ENCODE assay signal across 18 cellular contexts in the genomic region with DNA sequence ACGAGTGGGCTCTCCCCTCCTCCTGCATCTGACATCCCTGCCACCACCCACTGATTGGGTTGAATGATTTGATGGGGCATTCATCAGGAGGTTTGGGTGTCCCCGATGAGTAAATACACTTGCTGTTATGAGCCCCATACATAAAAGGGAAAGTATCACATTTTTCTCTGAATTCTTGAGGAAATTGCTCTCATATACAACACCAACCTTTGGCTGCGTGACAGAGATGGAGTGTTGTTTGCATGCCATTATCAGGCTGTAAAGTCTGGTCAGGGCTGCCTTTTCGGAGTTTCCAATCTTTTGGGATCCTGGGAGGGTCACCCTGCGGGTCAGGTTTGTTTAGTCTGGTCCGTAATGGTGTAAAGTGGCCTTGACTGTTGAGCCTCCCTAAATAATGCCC.
DNase-seq lines count a peak whose midpoint lies in the region; ATAC-seq, FAIRE-seq and TF ChIP-seq lines count a peak whose summit lies in the region.
"Had no signal": no experiment of that assay in that cellular context is flagged by ENCODE, and none has a peak within 500 bp of the region (broad histone marks: within the 10 kb centered on the region; RNA-seq: fewer than 3 reads in every experiment).

No MANE protein-coding gene starts in this region.

- H3K9me3 ChIP-seq in HepG2 (ENCODE audit: low read length) (no peaks in the 10 kb centered on the region), right lobe of liver (no peaks in the 10 kb centered on the region), astrocyte (ENCODE audit: insufficient read depth, low read depth, low read length) (no peaks in the 10 kb centered on the region), hepatocyte (ENCODE audit: low read depth) (no peaks in the 10 kb centered on the region)

- FAIRE-seq in HepG2 (lab: Jason Lieb, UNC): peak; percentile 30
- no peak for FAIRE-seq in astrocyte (lab: Jason Lieb, UNC)
- peak; percentile 65 for FAIRE-seq in urothelium cell line (lab: Jason Lieb, UNC)
- FAIRE-seq in RCC 7860 (lab: Jason Lieb, UNC): no peak

- no peak for TF ChIP-seq RAD21 in HepG2 (CRISPR knock-in tag; IDR thresholded peaks at IDR 0.05)

- TF ChIP-seq POLR2A in HepG2 (IDR thresholded peaks at IDR 0.05; ENCODE audit: insufficient read depth in 1 of 2, low read depth in 2 of 2, low read length in 2 of 2) (no peak), right lobe of liver (IDR thresholded peaks at IDR 0.05) (no peak)

- H3K4me3 ChIP-seq in HepG2 (replicated peaks in 1 of 3; ENCODE audit: insufficient read depth in 1 of 3, low read depth in 2 of 3, low read length in 3 of 3) (no peak overlapping the region), right lobe of liver (no peak overlapping the region), astrocyte (ENCODE audit: insufficient read depth, low read depth, low read length) (no peak overlapping the region), hepatocyte (no peak overlapping the region)

- 15% methylated on average over 6 of the region's 6 CpGs for WGBS in HepG2 (ENCODE audit: low lambda C conversion rate)
- 54% methylated on average over 5 of the region's 6 CpGs for WGBS in right lobe of liver (ENCODE audit: insufficient coverage, low coverage, low lambda C conversion rate, missing lambda C conversion rate)
- 16% methylated on average over 6 of the region's 6 CpGs for WGBS in hepatocyte (ENCODE audit: low lambda C conversion rate, missing lambda C conversion rate)

- H3K9me3 Mint-ChIP-seq in astrocyte (ENCODE audit: unreplicated experiment): no peaks in the 10 kb centered on the region
- no peaks in the 10 kb centered on the region for H3K9me3 Mint-ChIP-seq in T-helper 2 cell treated with Interferon-gamma antibody and Interleukin-4, amounts not matched to agents 5 μg/mL and 100 μg/mL, for 36 hours
- H3K9me3 Mint-ChIP-seq: H9 had no signal

- ATAC-seq in HepG2 (peak; percentile 69), right lobe of liver (no peak)

- TF ChIP-seq EP300 in HepG2 (IDR thresholded peaks at IDR 0.05; ENCODE audit: low read depth in 2 of 2, low read length in 2 of 2) (no peak), HepG2 (CRISPR knock-in tag; IDR thresholded peaks at IDR 0.05; ENCODE audit: borderline replicate concordance) (no peak)

- peak; percentile 23 for DNase-seq in HepG2 (ENCODE audit: low spot score)
- no peak for DNase-seq in right lobe of liver
- DNase-seq in astrocyte (ENCODE audit: low read depth): peak; percentile 68
- peak; percentile 34 for DNase-seq in hepatocyte (ENCODE audit: low spot score)
- DNase-seq in urothelium cell line (ENCODE audit: low spot score): no peak
- no peak for DNase-seq in RCC 7860 (ENCODE audit: low spot score)
- no peak for DNase-seq in stimulated activated CD8-positive, alpha-beta memory T cell treated with anti-CD3 and anti-CD28 coated beads, Interleukin-4, amount 100 ng/mL, for 48 hours
- no peak for DNase-seq in T-helper 2 cell treated with Interferon-gamma antibody and Interleukin-4, amounts not matched to agents 5 μg/mL and 100 μg/mL, for 36 hours (ENCODE audit: low spot score)
- DNase-seq: 8988T, COR-L47, DMS153, H9, NCI-H1436, NCI-H2029 treated with DMSO at 0.1 percent for 48 hours, NCI-H510A, NCI-H82, SHP77 treated with DMSO at 0.1 percent for 48 hours had no signal

- BruUV-seq in HepG2 (replicated peaks; lab: Mats Ljungman, UMichigan): no TSS peak

- peaks cover 8% of the 10 kb centered on the region for H3K4me1 ChIP-seq in HepG2 (ENCODE audit: insufficient read depth, low read length)
- no peaks in the 10 kb centered on the region for H3K4me1 ChIP-seq in right lobe of liver
- peaks cover 38% of the 10 kb centered on the region for H3K4me1 ChIP-seq in astrocyte (ENCODE audit: insufficient read depth, low read length)
- peaks cover 30% of the 10 kb centered on the region for H3K4me1 ChIP-seq in hepatocyte (ENCODE audit: insufficient read depth)

- POLR2A ChIA-PET in HepG2 (lab: Yijun Ruan, JAX): no interaction called here

- CTCF ChIA-PET in HepG2 (lab: Yijun Ruan, JAX; ENCODE audit: low intra/inter-chr PET ratio, low total read pairs): no interaction called here

- in situ Hi-C loops in HepG2 (cut with HindIII; ENCODE audit: extremely low pct_ligation_motif_present, low pct_unique_long_range_greater_than_20kb): no loop called here

- no peaks in the 10 kb centered on the region for H3K27me3 Mint-ChIP-seq in astrocyte (ENCODE audit: low read depth, unreplicated experiment)
- peaks cover 14% of the 10 kb centered on the region for H3K27me3 Mint-ChIP-seq in T-helper 2 cell treated with Interferon-gamma antibody and Interleukin-4, amounts not matched to agents 5 μg/mL and 100 μg/mL, for 36 hours (ENCODE audit: low read depth)

- TF ChIP-seq CTCF in HepG2 (CRISPR knock-in tag; IDR thresholded peaks at IDR 0.05) (no peak), right lobe of liver (IDR thresholded peaks at IDR 0.05) (no peak), astrocyte (IDR thresholded peaks at IDR 0.05; ENCODE audit: insufficient read depth, low read depth, low read length) (no peak), hepatocyte (IDR thresholded peaks at IDR 0.05; ENCODE audit: poor library complexity) (no peak)

- H3K4me2 ChIP-seq in HepG2 (ENCODE audit: low read depth, low read length): no peak overlapping the region; the same call in 1 of the 2 replicates
- H3K4me2 ChIP-seq in astrocyte (ENCODE audit: low read length): peak overlapping the region; percentile 43
- peak overlapping the region; percentile 49 for H3K4me2 ChIP-seq in hepatocyte

- intact Hi-C loops in HepG2 (cut with micrococcal nuclease; ENCODE audit: unreplicated experiment) (no loop called here), right lobe of liver (cut with DNase I) (no loop called here)

- no peak overlapping the region for H3K4me3 Mint-ChIP-seq in astrocyte (ENCODE audit: unreplicated experiment)
- H3K4me3 Mint-ChIP-seq in T-helper 2 cell treated with Interferon-gamma antibody and Interleukin-4, amounts not matched to agents 5 μg/mL and 100 μg/mL, for 36 hours: no peak overlapping the region
- H3K4me3 Mint-ChIP-seq: H9 had no signal

- H3K9me2 ChIP-seq in hepatocyte (replicated peaks; ENCODE audit: insufficient read depth): no peaks in the 10 kb centered on the region

- H3K27ac Mint-ChIP-seq in astrocyte (ENCODE audit: unreplicated experiment): no peak overlapping the region
- no peak overlapping the region for H3K27ac Mint-ChIP-seq in T-helper 2 cell treated with Interferon-gamma antibody and Interleukin-4, amounts not matched to agents 5 μg/mL and 100 μg/mL, for 36 hours
- H3K27ac Mint-ChIP-seq: H9 had no signal

- H3K9ac ChIP-seq in HepG2 (ENCODE audit: insufficient read depth, low read depth, low read length): no peak overlapping the region
- no peak overlapping the region for H3K9ac ChIP-seq in astrocyte (ENCODE audit: low read length)

- H3K36me3 ChIP-seq in HepG2 (replicated peaks in 1 of 2; ENCODE audit: control insufficient read depth in 1 of 2, insufficient read depth in 2 of 2, low read length in 2 of 2): no peaks in the 10 kb centered on the region
- no peaks in the 10 kb centered on the region for H3K36me3 ChIP-seq in right lobe of liver
- H3K36me3 ChIP-seq in astrocyte (ENCODE audit: insufficient read depth, low read length): no peaks in the 10 kb centered on the region
- no peaks in the 10 kb centered on the region for H3K36me3 ChIP-seq in hepatocyte (replicated peaks; ENCODE audit: insufficient read depth, low read depth)

- H3K27me3 ChIP-seq in HepG2 (ENCODE audit: control insufficient read depth in 1 of 2, insufficient read depth in 2 of 2, low read length in 2 of 2) (peaks cover 2 to 21% of the 10 kb centered on the region in 2 experiments; a peak in 2 of 5 replicates), right lobe of liver (no peaks in the 10 kb centered on the region), astrocyte (ENCODE audit: insufficient read depth, low read length) (no peaks in the 10 kb centered on the region), hepatocyte (no peaks in the 10 kb centered on the region)

- H3K79me2 ChIP-seq in HepG2 (ENCODE audit: insufficient read depth, low read length) (no peaks in the 10 kb centered on the region), astrocyte (ENCODE audit: insufficient read depth, low read length) (no peaks in the 10 kb centered on the region), hepatocyte (no peaks in the 10 kb centered on the region)

- H2AFZ ChIP-seq in HepG2 (ENCODE audit: low read length) (no peak overlapping the region), astrocyte (ENCODE audit: low read depth, low read length) (no peak overlapping the region), hepatocyte (no peak overlapping the region)

- no peak overlapping the region for H3K27ac ChIP-seq in HepG2 (ENCODE audit: extremely low read length, insufficient read depth, low read length)
- no peak overlapping the region for H3K27ac ChIP-seq in right lobe of liver
- H3K27ac ChIP-seq in astrocyte (ENCODE audit: low read depth, low read length): no peak overlapping the region
- H3K27ac ChIP-seq in hepatocyte: no peak overlapping the region
- H3K27ac ChIP-seq: C4-2B had no signal

- H3K4me1 Mint-ChIP-seq in astrocyte (ENCODE audit: low read depth, unreplicated experiment): peaks cover 42% of the 10 kb centered on the region
- H3K4me1 Mint-ChIP-seq in T-helper 2 cell treated with Interferon-gamma antibody and Interleukin-4, amounts not matched to agents 5 μg/mL and 100 μg/mL, for 36 hours (ENCODE audit: low read depth): no peaks in the 10 kb centered on the region

- H3K36me3 Mint-ChIP-seq in astrocyte (ENCODE audit: low read depth, unreplicated experiment): peaks cover 2% of the 10 kb centered on the region
- H3K36me3 Mint-ChIP-seq in T-helper 2 cell treated with Interferon-gamma antibody and Interleukin-4, amounts not matched to agents 5 μg/mL and 100 μg/mL, for 36 hours (ENCODE audit: low read depth): no peaks in the 10 kb centered on the region

- H4K20me1 ChIP-seq in HepG2 (ENCODE audit: insufficient read depth, low read length): no peaks in the 10 kb centered on the region
- H4K20me1 ChIP-seq in astrocyte (ENCODE audit: insufficient read depth, low read length): no peaks in the 10 kb centered on the region
- H4K20me1 ChIP-seq in hepatocyte (ENCODE audit: insufficient read depth, poor library complexity, severe bottlenecking): no peaks in the 10 kb centered on the region

TF ChIP-seq in HepG2, 621 proteins besides CTCF, POLR2A, EP300 and RAD21 (continues in another document):
- TF ChIP-seq NR2F1 (CRISPR knock-in tag; IDR thresholded peaks at IDR 0.05): 0 out of 4 replicates have a peak, but pooled peaks of 1 of the 2 experiments have one; percentile 13
- no peak for TF ChIP-seq SRY (CRISPR knock-in tag; IDR thresholded peaks at IDR 0.05)
- TF ChIP-seq ZNF556 (CRISPR knock-in tag; IDR thresholded peaks at IDR 0.05; ENCODE audit: borderline replicate concordance): no peak

Comparison
In these comparisons a context has a peak if more than half of its experiments do, and no peak if none do; other contexts are left out.
1. DNase-seq: peak in HepG2 (single experiment), astrocyte (single experiment) and hepatocyte (single experiment); none in right lobe of liver (0 of 3), urothelium cell line (single experiment), RCC 7860 (single experiment), stimulated activated CD8-positive, alpha-beta memory T cell treated with anti-CD3 and anti-CD28 coated beads, Interleukin-4, amount 100 ng/mL, for 48 hours (single experiment) and T-helper 2 cell treated with Interferon-gamma antibody and Interleukin-4, amounts not matched to agents 5 μg/mL and 100 μg/mL, for 36 hours (single experiment).